Comparison of ENCODE assay signal across 28 cellular contexts in the genomic region with DNA sequence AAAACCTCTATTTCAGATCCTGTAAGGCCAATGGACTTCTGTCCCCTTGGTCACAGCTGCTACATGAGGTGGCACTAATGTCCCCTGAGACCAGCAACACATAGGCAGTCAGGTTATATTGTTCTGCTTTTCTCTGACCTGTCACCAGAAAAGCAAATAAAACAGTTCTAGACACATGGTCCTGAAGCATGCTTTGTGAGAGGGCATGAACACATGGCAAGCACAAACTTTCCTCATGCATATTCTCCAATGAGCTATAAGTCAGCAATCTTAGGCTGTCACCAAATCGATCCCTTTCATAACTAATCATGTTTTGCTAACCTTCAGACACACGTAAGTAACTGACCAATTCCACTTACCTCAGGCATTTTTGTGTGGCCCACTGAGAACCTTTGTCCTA.
"Had no signal": no experiment of that assay in that cellular context is flagged by ENCODE, and none has a peak within 500 bp of the region (broad histone marks: within the 10 kb centered on the region; RNA-seq: fewer than 3 reads in every experiment).

No MANE protein-coding gene starts in this region.

- ATAC-seq: effector memory CD8-positive, alpha-beta T cell; left cardiac atrium; left lung; mucosa of descending colon had no signal

- FAIRE-seq: endometrium, islet of Langerhans had no signal

- H3K27me3 Mint-ChIP-seq: effector memory CD8-positive, alpha-beta T cell; natural killer cell treated with Interleukin-12 subunit alpha and Interleukin-12 subunit beta and Interleukin-15 and Interleukin-18, amount 100 ng/mL, for 72 hours; stimulated activated naive CD8-positive, alpha-beta T cell treated with anti-CD3 and anti-CD28 coated beads, Interleukin-15, amount 100 ng/mL, for 72 hours; type B pancreatic cell had no signal

- DNase-seq: cortex of kidney; effector memory CD8-positive, alpha-beta T cell; erythroblast; esophagus squamous epithelium; foreskin melanocyte; glutamatergic neuron; heart right ventricle; hippocampal formation; left cardiac atrium; left lung; mesenchymal stem cell; mucosa of descending colon; naive B cell; spleen; stimulated activated CD4-positive, alpha-beta T cell treated with anti-CD3 and anti-CD28 coated beads, Interleukin-4, amount 100 ng/mL, for 4 hours; stimulated activated naive CD4-positive, alpha-beta T cell; stimulated activated naive CD8-positive, alpha-beta T cell treated with anti-CD3 and anti-CD28 coated beads, Interleukin-15, amount 100 ng/mL, for 72 hours had no signal

- H3K27me3 ChIP-seq: esophagus squamous epithelium, heart right ventricle, left lung, neutrophil, right atrium auricular region, spleen, suprapubic skin had no signal

- H3K4me3 ChIP-seq: esophagus squamous epithelium, heart right ventricle, left lung, mucosa of descending colon, prostate gland, right atrium auricular region, skin epidermis, spleen, suprapubic skin had no signal

- H3K27ac Mint-ChIP-seq: effector memory CD8-positive, alpha-beta T cell; mesothelial cell of epicardium; naive B cell; natural killer cell treated with Interleukin-12 subunit alpha and Interleukin-12 subunit beta and Interleukin-15 and Interleukin-18, amount 100 ng/mL, for 72 hours; type B pancreatic cell had no signal

- H3K4me3 Mint-ChIP-seq: effector memory CD8-positive, alpha-beta T cell; mesothelial cell of epicardium; naive B cell; natural killer cell treated with Interleukin-12 subunit alpha and Interleukin-12 subunit beta and Interleukin-15 and Interleukin-18, amount 100 ng/mL, for 72 hours; neural crest cell; stimulated activated naive CD8-positive, alpha-beta T cell treated with anti-CD3 and anti-CD28 coated beads, Interleukin-15, amount 100 ng/mL, for 72 hours; type B pancreatic cell had no signal

- H3K9me3 Mint-ChIP-seq: type B pancreatic cell had no signal

- H3K36me3 Mint-ChIP-seq: naive B cell; natural killer cell treated with Interleukin-12 subunit alpha and Interleukin-12 subunit beta and Interleukin-15 and Interleukin-18, amount 100 ng/mL, for 72 hours; type B pancreatic cell had no signal

- H3K36me3 ChIP-seq: esophagus squamous epithelium, heart right ventricle, left lung, neutrophil, prostate gland, right atrium auricular region, spleen, suprapubic skin had no signal
